Comparison of ENCODE assay signal across 1 cellular context in genomic region chr13:40069173-40070044, GRCh38.
A peak's percentile ranks its signal among the peaks of the same experiment; 100 is the strongest.
TF ChIP-seq lines count a peak whose summit lies in the region.

No MANE protein-coding gene starts in this region.

TF ChIP-seq in HEK293, 187 proteins besides CTCF, POLR2A, EP300 and RAD21 (continued from another document):
- TF ChIP-seq, protein P1, sequence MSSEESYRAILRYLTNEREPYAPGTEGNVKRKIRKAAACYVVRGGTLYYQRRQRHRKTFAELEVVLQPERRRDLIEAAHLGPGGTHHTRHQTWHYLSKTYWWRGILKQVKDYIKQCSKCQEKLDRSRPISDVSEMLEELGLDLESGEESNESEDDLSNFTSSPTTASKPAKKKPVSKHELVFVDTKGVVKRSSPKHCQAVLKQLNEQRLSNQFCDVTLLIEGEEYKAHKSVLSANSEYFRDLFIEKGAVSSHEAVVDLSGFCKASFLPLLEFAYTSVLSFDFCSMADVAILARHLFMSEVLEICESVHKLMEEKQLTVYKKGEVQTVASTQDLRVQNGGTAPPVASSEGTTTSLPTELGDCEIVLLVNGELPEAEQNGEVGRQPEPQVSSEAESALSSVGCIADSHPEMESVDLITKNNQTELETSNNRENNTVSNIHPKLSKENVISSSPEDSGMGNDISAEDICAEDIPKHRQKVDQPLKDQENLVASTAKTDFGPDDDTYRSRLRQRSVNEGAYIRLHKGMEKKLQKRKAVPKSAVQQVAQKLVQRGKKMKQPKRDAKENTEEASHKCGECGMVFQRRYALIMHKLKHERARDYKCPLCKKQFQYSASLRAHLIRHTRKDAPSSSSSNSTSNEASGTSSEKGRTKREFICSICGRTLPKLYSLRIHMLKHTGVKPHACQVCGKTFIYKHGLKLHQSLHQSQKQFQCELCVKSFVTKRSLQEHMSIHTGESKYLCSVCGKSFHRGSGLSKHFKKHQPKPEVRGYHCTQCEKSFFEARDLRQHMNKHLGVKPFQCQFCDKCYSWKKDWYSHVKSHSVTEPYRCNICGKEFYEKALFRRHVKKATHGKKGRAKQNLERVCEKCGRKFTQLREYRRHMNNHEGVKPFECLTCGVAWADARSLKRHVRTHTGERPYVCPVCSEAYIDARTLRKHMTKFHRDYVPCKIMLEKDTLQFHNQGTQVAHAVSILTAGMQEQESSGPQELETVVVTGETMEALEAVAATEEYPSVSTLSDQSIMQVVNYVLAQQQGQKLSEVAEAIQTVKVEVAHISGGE (tag by site-specific recombination; conservative IDR thresholded peaks at IDR 0.05; ENCODE audit: low read depth) = no peak
- no peak for TF ChIP-seq ZNF16 (tag by site-specific recombination; IDR thresholded peaks at IDR 0.05; ENCODE audit: low read depth)
- 0 out of 2 replicates have a peak, but pooled peaks have one; percentile 39 for TF ChIP-seq ZNF660 (tag by site-specific recombination; IDR thresholded peaks at IDR 0.05)
- no peak for TF ChIP-seq PRDM1 (tag by site-specific recombination; IDR thresholded peaks at IDR 0.05)
- TF ChIP-seq ZNF221 (tag by site-specific recombination; IDR thresholded peaks at IDR 0.05; ENCODE audit: borderline replicate concordance) = no peak
- TF ChIP-seq, protein P2, sequence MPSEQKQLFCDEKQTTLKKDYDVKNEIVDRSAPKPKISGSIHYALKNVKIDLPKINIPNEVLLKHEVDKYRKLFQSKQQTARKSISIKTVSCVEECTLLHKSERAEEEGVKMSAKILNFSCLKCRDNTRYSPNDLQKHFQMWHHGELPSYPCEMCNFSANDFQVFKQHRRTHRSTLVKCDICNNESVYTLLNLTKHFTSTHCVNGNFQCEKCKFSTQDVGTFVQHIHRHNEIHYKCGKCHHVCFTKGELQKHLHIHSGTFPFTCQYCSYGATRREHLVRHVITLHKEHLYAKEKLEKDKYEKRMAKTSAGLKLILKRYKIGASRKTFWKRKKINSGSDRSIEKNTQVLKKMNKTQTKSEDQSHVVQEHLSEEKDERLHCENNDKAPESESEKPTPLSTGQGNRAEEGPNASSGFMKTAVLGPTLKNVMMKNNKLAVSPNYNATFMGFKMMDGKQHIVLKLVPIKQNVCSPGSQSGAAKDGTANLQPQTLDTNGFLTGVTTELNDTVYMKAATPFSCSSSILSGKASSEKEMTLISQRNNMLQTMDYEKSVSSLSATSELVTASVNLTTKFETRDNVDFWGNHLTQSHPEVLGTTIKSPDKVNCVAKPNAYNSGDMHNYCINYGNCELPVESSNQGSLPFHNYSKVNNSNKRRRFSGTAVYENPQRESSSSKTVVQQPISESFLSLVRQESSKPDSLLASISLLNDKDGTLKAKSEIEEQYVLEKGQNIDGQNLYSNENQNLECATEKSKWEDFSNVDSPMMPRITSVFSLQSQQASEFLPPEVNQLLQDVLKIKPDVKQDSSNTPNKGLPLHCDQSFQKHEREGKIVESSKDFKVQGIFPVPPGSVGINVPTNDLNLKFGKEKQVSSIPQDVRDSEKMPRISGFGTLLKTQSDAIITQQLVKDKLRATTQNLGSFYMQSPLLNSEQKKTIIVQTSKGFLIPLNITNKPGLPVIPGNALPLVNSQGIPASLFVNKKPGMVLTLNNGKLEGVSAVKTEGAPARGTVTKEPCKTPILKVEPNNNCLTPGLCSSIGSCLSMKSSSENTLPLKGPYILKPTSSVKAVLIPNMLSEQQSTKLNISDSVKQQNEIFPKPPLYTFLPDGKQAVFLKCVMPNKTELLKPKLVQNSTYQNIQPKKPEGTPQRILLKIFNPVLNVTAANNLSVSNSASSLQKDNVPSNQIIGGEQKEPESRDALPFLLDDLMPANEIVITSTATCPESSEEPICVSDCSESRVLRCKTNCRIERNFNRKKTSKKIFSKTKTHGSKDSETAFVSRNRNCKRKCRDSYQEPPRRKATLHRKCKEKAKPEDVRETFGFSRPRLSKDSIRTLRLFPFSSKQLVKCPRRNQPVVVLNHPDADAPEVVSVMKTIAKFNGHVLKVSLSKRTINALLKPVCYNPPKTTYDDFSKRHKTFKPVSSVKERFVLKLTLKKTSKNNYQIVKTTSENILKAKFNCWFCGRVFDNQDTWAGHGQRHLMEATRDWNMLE (tag by site-specific recombination; conservative IDR thresholded peaks at IDR 0.05; ENCODE audit: low read depth) = no peak
- peak; percentile 63; the same call in 1 of the 2 replicates for TF ChIP-seq ZBTB48 (tag by site-specific recombination; IDR thresholded peaks at IDR 0.05)
- TF ChIP-seq ZNF560 (tag by site-specific recombination; IDR thresholded peaks at IDR 0.05; ENCODE audit: borderline replicate concordance) = no peak
- no peak for TF ChIP-seq KLF16 (tag by site-specific recombination; IDR thresholded peaks at IDR 0.05)
- TF ChIP-seq HOXD13 (CRISPR knock-in tag; IDR thresholded peaks at IDR 0.05; ENCODE audit: borderline replicate concordance) = no peak
